ENCODE assay signal across 20 cellular contexts in genomic region chr2:97765933-97766332, GRCh38. TPM values are rescaled to one million over a fixed set of nuclear protein-coding genes. Genes with fewer than 3 reads are reported as not detected.
DNase-seq lines count a peak whose midpoint lies in the region; ATAC-seq, FAIRE-seq and TF ChIP-seq lines count a peak whose summit lies in the region.
"Had no signal": no experiment of that assay in that cellular context is flagged by ENCODE, and none has a peak within 500 bp of the region (broad histone marks: within the 10 kb centered on the region; RNA-seq: fewer than 3 reads in every experiment).

No MANE protein-coding gene starts in this region.

- TF ChIP-seq RAD21 in GM12878 (IDR thresholded peaks at IDR 0.05; ENCODE audit: insufficient read depth, low read depth, low read length): no peak

- no peak overlapping the region for H3K9ac ChIP-seq in GM12878 (ENCODE audit: control insufficient read depth, insufficient read depth, low read length)

- H3K36me3 ChIP-seq in GM12878 (ENCODE audit: control insufficient read depth in 2 of 2, insufficient read depth in 2 of 2, low read length in 1 of 2) (peaks cover 16% of the 10 kb centered on the region in 2 experiments), psoas muscle (ENCODE audit: insufficient read depth in 1 of 2, low read depth in 1 of 2) (peaks cover 2 to 55% of the 10 kb centered on the region in 2 donors)

- no peaks in the 10 kb centered on the region for H3K79me2 ChIP-seq in GM12878 (ENCODE audit: control insufficient read depth, insufficient read depth, low read length)

- no peak overlapping the region for H3K4me3 ChIP-seq in GM12878
- no peak overlapping the region for H3K4me3 ChIP-seq in psoas muscle
- H3K4me3 ChIP-seq: K562, Peyer's patch had no signal

- CTCF ChIA-PET in GM12878 (lab: Yijun Ruan, JAX): interaction anchor here (1.3 to 1.6 kb wide), 2 partner anchors 35 to 66 kb away, joined by 3 to 4 read pairs; no protein-coding TSS in a partner anchor

- H4K20me1 ChIP-seq in GM12878 (ENCODE audit: control insufficient read depth, insufficient read depth): no peaks in the 10 kb centered on the region

- no peak overlapping the region for H2AFZ ChIP-seq in GM12878 (ENCODE audit: control insufficient read depth, low read depth, low read length)

- WGBS in GM12878 (ENCODE audit: insufficient coverage, insufficient replicate concordance, low lambda C conversion rate, missing lambda C conversion rate): 99% methylated on average over 4 of the region's 4 CpGs
- 67 to 81% (median 75%) methylated on average over 4 of the region's 4 CpGs for WGBS in psoas muscle, 3 donors

- H3K4me2 ChIP-seq in GM12878 (ENCODE audit: control insufficient read depth, insufficient read depth): no peak overlapping the region

- no peak for TF ChIP-seq EP300 in GM12878 (IDR thresholded peaks at IDR 0.05; ENCODE audit: borderline replicate concordance in 1 of 2, control insufficient read depth in 1 of 2, low read depth in 2 of 2, low read length in 2 of 2)

- H3K27me3 ChIP-seq in GM12878 (replicated peaks in 1 of 2; ENCODE audit: control insufficient read depth in 2 of 2, insufficient read depth in 2 of 2, low read length in 1 of 2): no peaks in the 10 kb centered on the region
- H3K27me3 ChIP-seq in psoas muscle (ENCODE audit: insufficient read depth in 3 of 3, low read length in 2 of 3): no peaks in the 10 kb centered on the region
- H3K27me3 ChIP-seq: Peyer's patch had no signal

- RAD21 ChIA-PET in GM12878 (lab: Charles Lee; ENCODE audit: unreplicated experiment): interaction anchor here (2.2 kb wide), 1 partner anchor 41 kb away, joined by 5 read pairs; no protein-coding TSS in a partner anchor

- H3K9me3 ChIP-seq in GM12878 (replicated peaks; ENCODE audit: control insufficient read depth, insufficient read depth, low read length) (no peaks in the 10 kb centered on the region), psoas muscle (no peaks in the 10 kb centered on the region)
- H3K9me3 ChIP-seq: Peyer's patch had no signal

- H3K4me1 ChIP-seq in GM12878 (ENCODE audit: control insufficient read depth, insufficient read depth, low read length) (no peaks in the 10 kb centered on the region), psoas muscle (peaks cover 9% of the 10 kb centered on the region)
- H3K4me1 ChIP-seq: Peyer's patch had no signal

- ATAC-seq in GM12878 (no peak), psoas muscle (no peak), GM18858 (IDR thresholded peaks at IDR 0.05; ENCODE audit: unreplicated experiment) (no peak), HG03280 (IDR thresholded peaks at IDR 0.05; ENCODE audit: unreplicated experiment) (no peak), GM21381 (IDR thresholded peaks at IDR 0.05; ENCODE audit: unreplicated experiment) (no peak)
- ATAC-seq: K562 had no signal

- DNase-seq in NCI-H345 (lab: John Stamatoyannopoulos, UW) (peak; percentile 10), NCI-H345 treated with DMSO at 0.1 percent for 48 hours (lab: John Stamatoyannopoulos, UW; ENCODE audit: unreplicated experiment) (no peak), NCI-H128 (lab: John Stamatoyannopoulos, UW; ENCODE audit: unreplicated experiment) (peak; percentile 75), GM12878 (ENCODE audit: low read depth, low spot score) (no peak), psoas muscle (no peak)
- DNase-seq: 8988T, DND-41, GDM1, GOT3, NCI-H1092, NCI-H2081, NCI-H82, Peyer's patch, SHP77 had no signal

- POLR2A ChIA-PET in GM12878 (lab: Charles Lee): interaction anchor here (0.5 kb wide), 1 partner anchor 87 kb away, joined by 3 read pairs; no protein-coding TSS in a partner anchor

- SMC1A ChIA-PET in GM12878 (lab: Charles Lee; ENCODE audit: uncharacterized antibody, unreplicated experiment): interaction anchor here (0.6 to 0.8 kb wide), 2 partner anchors 44 to 691 kb away, joined by 3 read pairs; no protein-coding TSS in a partner anchor

- H3K27ac ChIP-seq in GM12878 (ENCODE audit: control insufficient read depth, insufficient read depth) (no peak overlapping the region), psoas muscle (peak overlapping the region; percentile 8)
- H3K27ac ChIP-seq: Peyer's patch had no signal

- TF ChIP-seq CTCF in GM12878 (IDR thresholded peaks at IDR 0.05 in 2 of 3, conservative IDR thresholded peaks at IDR 0.05 in 1 of 3; ENCODE audit: control insufficient read depth in 2 of 3, extremely low read depth in 1 of 3, insufficient read depth in 1 of 3, low read depth in 3 of 3, low read length in 3 of 3) (no peak), psoas muscle (IDR thresholded peaks at IDR 0.05) (no peak)

- intact Hi-C loops in GM12878 (cut with micrococcal nuclease; ENCODE audit: unreplicated experiment) (no loop called here), psoas muscle (cut with DNase I) (no loop called here)

- no TSS peak for BruUV-seq in GM12878 (replicated peaks; lab: Mats Ljungman, UMichigan)

- TF ChIP-seq POLR2A in GM12878 (IDR thresholded peaks at IDR 0.05; ENCODE audit: low read depth, low read length): no peak

- in situ Hi-C loops in GM12878 (cut with MboI): no loop called here

- FAIRE-seq in GM12878 (lab: Jason Lieb, UNC): peak; percentile 65
- FAIRE-seq: HTR-8/SVneo had no signal

TF ChIP-seq in GM12878, 131 proteins besides CTCF, POLR2A, EP300 and RAD21 (continues in another document):
- TF ChIP-seq FOXK2 (IDR thresholded peaks at IDR 0.05) (no peak), POLR2AphosphoS2 (IDR thresholded peaks at IDR 0.05; ENCODE audit: low read depth, low read length) (no peak), FOXM1 (IDR thresholded peaks at IDR 0.05; ENCODE audit: low read depth, low read length) (no peak), BHLHE40 (IDR thresholded peaks at IDR 0.05; ENCODE audit: borderline replicate concordance in 1 of 2, low read depth in 2 of 2, low read length in 1 of 2) (no peak), CREM (IDR thresholded peaks at IDR 0.05; ENCODE audit: low read depth) (no peak), PBX3 (IDR thresholded peaks at IDR 0.05; ENCODE audit: insufficient replicate concordance, low read depth, low read length) (no peak), ZNF274 (IDR thresholded peaks at IDR 0.05; ENCODE audit: insufficient read depth, insufficient read length) (no peak), ASH2L (IDR thresholded peaks at IDR 0.05; ENCODE audit: borderline replicate concordance, low read depth) (no peak), BRCA1 (IDR thresholded peaks at IDR 0.05; ENCODE audit: low read depth, low read length) (no peak), BCL3 (IDR thresholded peaks at IDR 0.05; ENCODE audit: borderline replicate concordance, insufficient read depth, low read depth, low read length, poor library complexity, severe bottlenecking) (no peak), SPI1 (IDR thresholded peaks at IDR 0.05; ENCODE audit: borderline replicate concordance, insufficient read depth, low read depth, low read length) (no peak)

RNA-seq across cellular contexts. Expression of gene ZAP70, which starts 52.6 kb away (rescaled TPM):
- total RNA-seq in GM12878 (2013; cell fraction: nucleolus; rRNA removed): 0.90 and 2.2 TPM in 2 replicates
- total RNA-seq in GM12878 (2014; rRNA removed) (1.9 and 2.1 TPM in 2 replicates), GM12878 (2014; rRNA removed; fragmentation: Illumina TruSeq; extraction: Trizol) (0.89 and 0.97 TPM in 2 replicates), GM12878 (2021) (2.5 and 2.9 TPM in 2 replicates), psoas muscle (1 to 10 TPM in 1 of 4 donors, under 1 TPM in 3; 0.48 to 1.2 (median 0.84) TPM)
- 0.80 TPM for polyA plus RNA-seq in GM12878 (2011; ENCODE audit: low read depth)
- polyA plus RNA-seq in GM12878 (2011; rRNA removed) (0.18 TPM in 1 of 2 replicates, not detected in the other), GM12878 (2014; fragmentation: Illumina TruSeq; extraction: Trizol) (0.37 and 0.46 TPM in 2 replicates), GM12878 (2014; fragmentation: Nextera tagmentation; extraction: Ambion mirVana) (under 1 TPM in 1 of 2 experiments, not detected in 1; 0.20 TPM), GM12878 (2014; rRNA removed) (2.4 and 2.9 TPM in 2 replicates), GM12878 (2016; fragmentation: Nextera tagmentation; extraction: Ambion mirVana) (1 to 10 TPM; 1.2 to 2.3 TPM), psoas muscle (under 1 TPM; 0.40 to 0.94 (median 0.42) TPM)
- 0.09 and 0.15 TPM in 2 replicates for polyA plus RNA-seq in GM12878 (2011; cell fraction: cytosol; rRNA removed)
- polyA plus RNA-seq in GM12878 (2011; cell fraction: nucleus; rRNA removed): 1.3 TPM in 2 replicates
- 0.81 and 1.4 TPM in 2 replicates for polyA plus RNA-seq in GM12878 (2012)
- not detected in 2 replicates for polyA minus RNA-seq in GM12878 (2011; rRNA and poly(A)+ RNA removed)
- not detected in 2 replicates for polyA minus RNA-seq in GM12878 (2011; cell fraction: cytosol; rRNA and poly(A)+ RNA removed)
- polyA minus RNA-seq in GM12878 (2011; cell fraction: nucleus; rRNA and poly(A)+ RNA removed): not detected in 2 replicates
- total RNA-seq: NCI-H460 had no signal

Comparison
In these comparisons a context has a peak if more than half of its experiments do, and no peak if none do; other contexts are left out.
1. DNase-seq: peak in NCI-H345 (single experiment) and NCI-H128 (single experiment); none in NCI-H345 treated with DMSO at 0.1 percent for 48 hours (single experiment), GM12878 (single experiment) and psoas muscle (0 of 2).